2 cellular contexts compared by ENCODE assay signal in the genomic region with DNA sequence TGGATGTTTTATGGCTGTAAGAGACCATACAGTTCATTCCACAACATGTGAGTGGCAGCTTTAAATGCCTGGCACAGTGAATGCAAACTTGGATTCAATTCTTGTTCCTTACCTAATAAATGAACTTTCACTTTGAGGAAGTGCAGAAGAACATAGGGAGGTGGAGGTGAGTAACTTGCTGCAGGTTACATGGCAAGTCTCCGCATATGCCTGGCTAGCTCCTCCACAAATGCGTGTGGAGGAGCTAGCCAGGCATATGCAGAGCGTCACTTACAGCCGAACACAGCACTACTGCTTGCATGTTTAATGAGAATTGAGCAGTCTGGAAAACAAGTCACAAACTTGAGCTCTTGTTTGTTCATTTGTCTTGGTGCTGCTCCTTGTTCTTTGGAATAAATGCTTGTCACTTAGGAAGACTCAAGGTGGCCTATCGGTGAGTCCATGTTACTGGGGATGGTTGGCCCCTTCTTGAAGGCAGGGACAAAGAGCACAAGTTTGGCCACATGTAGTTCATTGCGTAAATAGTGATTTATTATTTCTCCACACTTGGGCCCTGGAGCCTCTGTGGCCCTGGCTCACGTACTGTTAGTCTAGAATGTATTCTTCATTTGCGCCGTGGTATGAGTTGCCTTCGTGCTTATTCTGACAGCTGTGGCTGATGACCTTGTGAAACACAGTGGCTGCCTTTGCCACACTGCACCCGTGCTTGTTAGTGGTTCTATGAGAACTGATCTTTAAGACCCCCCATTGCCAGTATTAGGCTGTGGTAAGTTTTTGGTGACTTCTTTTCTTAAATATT.
A peak's percentile ranks its signal among the peaks of the same experiment; 100 is the strongest.
TF ChIP-seq lines count a peak whose summit lies in the region.

No MANE protein-coding gene starts in this region.

TF ChIP-seq in HEK293T, 16 proteins besides CTCF, POLR2A, EP300 and RAD21:
- no peak for TF ChIP-seq L3MBTL2 (conservative IDR thresholded peaks at IDR 0.05)
- TF ChIP-seq, protein P1, sequence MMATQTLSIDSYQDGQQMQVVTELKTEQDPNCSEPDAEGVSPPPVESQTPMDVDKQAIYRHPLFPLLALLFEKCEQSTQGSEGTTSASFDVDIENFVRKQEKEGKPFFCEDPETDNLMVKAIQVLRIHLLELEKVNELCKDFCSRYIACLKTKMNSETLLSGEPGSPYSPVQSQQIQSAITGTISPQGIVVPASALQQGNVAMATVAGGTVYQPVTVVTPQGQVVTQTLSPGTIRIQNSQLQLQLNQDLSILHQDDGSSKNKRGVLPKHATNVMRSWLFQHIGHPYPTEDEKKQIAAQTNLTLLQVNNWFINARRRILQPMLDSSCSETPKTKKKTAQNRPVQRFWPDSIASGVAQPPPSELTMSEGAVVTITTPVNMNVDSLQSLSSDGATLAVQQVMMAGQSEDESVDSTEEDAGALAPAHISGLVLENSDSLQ (IDR thresholded peaks at IDR 0.05): peak; percentile 38; the same call in 1 of the 2 replicates

TF ChIP-seq in GM12878, 131 proteins besides CTCF, POLR2A, EP300 and RAD21:
- TF ChIP-seq SPI1 (IDR thresholded peaks at IDR 0.05; ENCODE audit: borderline replicate concordance, insufficient read depth, low read depth, low read length) (peak; percentile 16; the same call in 1 of the 2 replicates), CEBPB (IDR thresholded peaks at IDR 0.05; ENCODE audit: borderline replicate concordance in 1 of 2, low read depth in 2 of 2, low read length in 2 of 2) (no peak), EZH2 (IDR thresholded peaks at IDR 0.05; ENCODE audit: borderline replicate concordance, control insufficient read depth, low read depth, low read length) (no peak), BCL11A (IDR thresholded peaks at IDR 0.05; ENCODE audit: low read depth, low read length) (no peak), RB1 (IDR thresholded peaks at IDR 0.05; ENCODE audit: borderline replicate concordance) (no peak), GATAD2B (conservative IDR thresholded peaks at IDR 0.05; ENCODE audit: low read depth) (no peak), PML (IDR thresholded peaks at IDR 0.05; ENCODE audit: low read length) (no peak), CBFB (IDR thresholded peaks at IDR 0.05; ENCODE audit: low read depth) (no peak), RAD51 (IDR thresholded peaks at IDR 0.05) (no peak)
- TF ChIP-seq, protein P2, sequence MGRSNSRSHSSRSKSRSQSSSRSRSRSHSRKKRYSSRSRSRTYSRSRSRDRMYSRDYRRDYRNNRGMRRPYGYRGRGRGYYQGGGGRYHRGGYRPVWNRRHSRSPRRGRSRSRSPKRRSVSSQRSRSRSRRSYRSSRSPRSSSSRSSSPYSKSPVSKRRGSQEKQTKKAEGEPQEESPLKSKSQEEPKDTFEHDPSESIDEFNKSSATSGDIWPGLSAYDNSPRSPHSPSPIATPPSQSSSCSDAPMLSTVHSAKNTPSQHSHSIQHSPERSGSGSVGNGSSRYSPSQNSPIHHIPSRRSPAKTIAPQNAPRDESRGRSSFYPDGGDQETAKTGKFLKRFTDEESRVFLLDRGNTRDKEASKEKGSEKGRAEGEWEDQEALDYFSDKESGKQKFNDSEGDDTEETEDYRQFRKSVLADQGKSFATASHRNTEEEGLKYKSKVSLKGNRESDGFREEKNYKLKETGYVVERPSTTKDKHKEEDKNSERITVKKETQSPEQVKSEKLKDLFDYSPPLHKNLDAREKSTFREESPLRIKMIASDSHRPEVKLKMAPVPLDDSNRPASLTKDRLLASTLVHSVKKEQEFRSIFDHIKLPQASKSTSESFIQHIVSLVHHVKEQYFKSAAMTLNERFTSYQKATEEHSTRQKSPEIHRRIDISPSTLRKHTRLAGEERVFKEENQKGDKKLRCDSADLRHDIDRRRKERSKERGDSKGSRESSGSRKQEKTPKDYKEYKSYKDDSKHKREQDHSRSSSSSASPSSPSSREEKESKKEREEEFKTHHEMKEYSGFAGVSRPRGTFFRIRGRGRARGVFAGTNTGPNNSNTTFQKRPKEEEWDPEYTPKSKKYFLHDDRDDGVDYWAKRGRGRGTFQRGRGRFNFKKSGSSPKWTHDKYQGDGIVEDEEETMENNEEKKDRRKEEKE (IDR thresholded peaks at IDR 0.05): no peak
- TF ChIP-seq, protein P3, sequence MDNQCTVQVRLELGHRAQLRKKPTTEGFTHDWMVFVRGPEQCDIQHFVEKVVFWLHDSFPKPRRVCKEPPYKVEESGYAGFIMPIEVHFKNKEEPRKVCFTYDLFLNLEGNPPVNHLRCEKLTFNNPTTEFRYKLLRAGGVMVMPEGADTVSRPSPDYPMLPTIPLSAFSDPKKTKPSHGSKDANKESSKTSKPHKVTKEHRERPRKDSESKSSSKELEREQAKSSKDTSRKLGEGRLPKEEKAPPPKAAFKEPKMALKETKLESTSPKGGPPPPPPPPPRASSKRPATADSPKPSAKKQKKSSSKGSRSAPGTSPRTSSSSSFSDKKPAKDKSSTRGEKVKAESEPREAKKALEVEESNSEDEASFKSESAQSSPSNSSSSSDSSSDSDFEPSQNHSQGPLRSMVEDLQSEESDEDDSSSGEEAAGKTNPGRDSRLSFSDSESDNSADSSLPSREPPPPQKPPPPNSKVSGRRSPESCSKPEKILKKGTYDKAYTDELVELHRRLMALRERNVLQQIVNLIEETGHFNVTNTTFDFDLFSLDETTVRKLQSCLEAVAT (IDR thresholded peaks at IDR 0.05): 0 out of 2 replicates have a peak, but pooled peaks have one; percentile 53
TF ChIP-seq in GM12878: peak in this region for 2.
